Comparison of ENCODE assay signal across 1 cellular context in genomic region chr6:70566751-70567382, GRCh38.
TF ChIP-seq lines count a peak whose summit lies in the region.

SDHAF4 (plus strand) TSS chr6:70566930; CDS start chr6:70566941, 11 bp downstream.

TF ChIP-seq in HepG2, 621 proteins besides CTCF, POLR2A, EP300 and RAD21 (continued from another document and continues in another):
- TF ChIP-seq ZSCAN21 (CRISPR knock-in tag; IDR thresholded peaks at IDR 0.05; ENCODE audit: borderline replicate concordance): peak; percentile 94
- TF ChIP-seq NFIB (CRISPR knock-in tag; IDR thresholded peaks at IDR 0.05; ENCODE audit: borderline replicate concordance): no peak
- no peak for TF ChIP-seq TCF12 (IDR thresholded peaks at IDR 0.05)
- peak; percentile 59; the same call in 1 of the 2 replicates for TF ChIP-seq TCF12 (CRISPR knock-in tag; IDR thresholded peaks at IDR 0.05)
- peak; percentile 88; the same call in 1 of the 2 replicates for TF ChIP-seq SMAD1 (CRISPR knock-in tag; IDR thresholded peaks at IDR 0.05; ENCODE audit: borderline replicate concordance, low read depth)
- peak; percentile 68; the same call in 1 of the 2 replicates for TF ChIP-seq ZIK1 (CRISPR knock-in tag; IDR thresholded peaks at IDR 0.05; ENCODE audit: borderline replicate concordance, low read depth)
- 0 out of 2 replicates have a peak, but pooled peaks have one; percentile 78 for TF ChIP-seq ZBTB46 (CRISPR knock-in tag; IDR thresholded peaks at IDR 0.05; ENCODE audit: borderline replicate concordance)
- TF ChIP-seq ZBTB7B (CRISPR knock-in tag; IDR thresholded peaks at IDR 0.05): peak; percentile 83
- no peak for TF ChIP-seq ATF4 (CRISPR knock-in tag; IDR thresholded peaks at IDR 0.05)
- TF ChIP-seq PAWR (CRISPR knock-in tag; IDR thresholded peaks at IDR 0.05; ENCODE audit: borderline replicate concordance): peak; percentile 74; the same call in 1 of the 2 replicates
- no peak for TF ChIP-seq ZNF660 (CRISPR knock-in tag; IDR thresholded peaks at IDR 0.05; ENCODE audit: borderline replicate concordance, low read depth)
- TF ChIP-seq E2F5 (CRISPR knock-in tag; conservative IDR thresholded peaks at IDR 0.05): peak; percentile 30; the same call in 1 of the 2 replicates
- peak; percentile 88 for TF ChIP-seq ATF7-NPFF (CRISPR knock-in tag; IDR thresholded peaks at IDR 0.05; ENCODE audit: low read depth)
- peak; percentile 66; the same call in 1 of the 2 replicates for TF ChIP-seq MIER3 (CRISPR knock-in tag; IDR thresholded peaks at IDR 0.05; ENCODE audit: borderline replicate concordance)
- no peak for TF ChIP-seq ZNF282 (IDR thresholded peaks at IDR 0.05; ENCODE audit: partially characterized antibody)
- peak; percentile 72; the same call in 1 of the 2 replicates for TF ChIP-seq ZSCAN29 (CRISPR knock-in tag; conservative IDR thresholded peaks at IDR 0.05)
- TF ChIP-seq BRCA1 (CRISPR knock-in tag; IDR thresholded peaks at IDR 0.05): 0 out of 2 replicates have a peak, but pooled peaks have one; percentile 24
- no peak; the same call in 1 of the 2 replicates for TF ChIP-seq MLXIP (CRISPR knock-in tag; IDR thresholded peaks at IDR 0.05; ENCODE audit: borderline replicate concordance)
- 0 out of 2 replicates have a peak, but pooled peaks have one; percentile 21 for TF ChIP-seq ZSCAN25 (CRISPR knock-in tag; IDR thresholded peaks at IDR 0.05)
- TF ChIP-seq ZNF781 (CRISPR knock-in tag; IDR thresholded peaks at IDR 0.05; ENCODE audit: borderline replicate concordance, not compliant biosample characterization): peak; percentile 89
- TF ChIP-seq ZNF292 (CRISPR knock-in tag; IDR thresholded peaks at IDR 0.05; ENCODE audit: borderline replicate concordance, low read depth): 0 out of 2 replicates have a peak, but pooled peaks have one; percentile 51
- no peak for TF ChIP-seq ZBTB40 (IDR thresholded peaks at IDR 0.05)
- peak; percentile 85 for TF ChIP-seq ZBTB40 (CRISPR knock-in tag; IDR thresholded peaks at IDR 0.05)
- peak; percentile 85; the same call in 1 of the 2 replicates for TF ChIP-seq HBP1 (CRISPR knock-in tag; IDR thresholded peaks at IDR 0.05; ENCODE audit: low read depth)
- TF ChIP-seq HNRNPH1 (optimal IDR thresholded peaks at IDR 0.05; ENCODE audit: low read depth, low read length): no peak
- no peak for TF ChIP-seq ZXDC (CRISPR knock-in tag; IDR thresholded peaks at IDR 0.05)
